ENCODE assay signal across 26 cellular contexts in genomic region chr7:112749775-112750174, GRCh38. TPM values are rescaled to one million over a fixed set of nuclear protein-coding genes. Genes with fewer than 3 reads are reported as not detected.
DNase-seq lines count a peak whose midpoint lies in the region; ATAC-seq, FAIRE-seq and TF ChIP-seq lines count a peak whose summit lies in the region.
"Had no signal": no experiment of that assay in that cellular context is flagged by ENCODE, and none has a peak within 500 bp of the region (broad histone marks: within the 10 kb centered on the region; RNA-seq: fewer than 3 reads in every experiment).

No MANE protein-coding gene starts in this region.

- no peak overlapping the region for H3K9ac ChIP-seq in DND-41 (ENCODE audit: low read depth, low read length)
- H3K9ac ChIP-seq in H1 (replicated peaks in 1 of 4; ENCODE audit: extremely low read depth in 1 of 4, low read depth in 3 of 4, low read length in 3 of 4), result no peak overlapping the region

- no peak overlapping the region for H2AK5ac ChIP-seq in H1 (ENCODE audit: low read depth, low read length)

- no peaks in the 10 kb centered on the region for H3K23me2 ChIP-seq in H1 (ENCODE audit: low read depth, low read length)

- no peak for FAIRE-seq in H1 (lab: Jason Lieb, UNC)
- FAIRE-seq: H54 had no signal

- H3K27me3 ChIP-seq in A673 (replicated peaks; ENCODE audit: insufficient read depth, low read depth, low read length, poor library complexity) (peaks cover 15% of the 10 kb centered on the region), DND-41 (ENCODE audit: insufficient read depth, low read length, poor library complexity) (no peaks in the 10 kb centered on the region), H1 (replicated peaks in 1 of 4; ENCODE audit: control insufficient read depth in 3 of 4, extremely low read depth in 1 of 4, insufficient read depth in 3 of 4, low read length in 3 of 4) (no peaks in the 10 kb centered on the region), ascending aorta (no peaks in the 10 kb centered on the region)
- H3K27me3 ChIP-seq: stomach, tibial artery had no signal

- no peak overlapping the region for H2BK12ac ChIP-seq in H1 (ENCODE audit: low read depth, low read length)

- no peak for TF ChIP-seq POLR2A in H1 (IDR thresholded peaks at IDR 0.05; ENCODE audit: control extremely low read depth in 1 of 2, low read depth in 2 of 2, low read length in 2 of 2)

- H3K18ac ChIP-seq in H1 (ENCODE audit: extremely low read depth, low read length), result no peak overlapping the region

- no peaks in the 10 kb centered on the region for H3K79me1 ChIP-seq in H1 (ENCODE audit: low read depth, low read length)

- CTCF ChIA-PET in A673 (lab: Charles Lee), result no interaction called here
- CTCF ChIA-PET in H1 (lab: Charles Lee; ENCODE audit: partially characterized antibody), result interaction anchor here (0.7 to 1.9 kb wide), 11 partner anchors 9 to 155 kb away, joined by 3 to 7 read pairs (median 4); no protein-coding TSS in a partner anchor

- no peak overlapping the region for H4K5ac ChIP-seq in H1 (ENCODE audit: insufficient read length, low read depth, low read length)

- no peak overlapping the region for H3K14ac ChIP-seq in H1 (ENCODE audit: insufficient read length)

- H3K4ac ChIP-seq in H1 (replicated peaks; ENCODE audit: insufficient read length, low read depth, low read length), result no peak overlapping the region

- H3K36me3 ChIP-seq in A673 (ENCODE audit: insufficient read depth, low read length, poor library complexity, severe bottlenecking) (no peaks in the 10 kb centered on the region), DND-41 (ENCODE audit: insufficient read depth, low read length) (no peaks in the 10 kb centered on the region), H1 (ENCODE audit: control insufficient read depth in 2 of 4, insufficient read depth in 4 of 4, low read length in 3 of 4) (no peaks in the 10 kb centered on the region), ascending aorta (no peaks in the 10 kb centered on the region)
- H3K36me3 ChIP-seq: prostate gland, stomach, tibial artery had no signal

- H2BK5ac ChIP-seq in H1 (ENCODE audit: low read depth, low read length), result no peak overlapping the region

- no peak overlapping the region for H2BK20ac ChIP-seq in H1 (ENCODE audit: low read length)

- H4K8ac ChIP-seq in H1 (ENCODE audit: extremely low read depth, insufficient read depth, low read length), result no peak overlapping the region

- H4K20me1 ChIP-seq in DND-41 (ENCODE audit: insufficient read depth, low read length) (no peaks in the 10 kb centered on the region), H1 (replicated peaks in 1 of 2; ENCODE audit: control insufficient read depth in 1 of 2, insufficient read depth in 2 of 2, low read length in 2 of 2) (no peaks in the 10 kb centered on the region)

- 83% methylated on average over 2 of the region's 2 CpGs; no CpG with 5 or more reads in 1 of the 2 experiments for WGBS in H1 (ENCODE audit: extremely low coverage in 1 of 2, insufficient coverage in 1 of 2, insufficient read length in 1 of 2, insufficient replicate concordance in 2 of 2, low coverage in 1 of 2, low lambda C conversion rate in 2 of 2, missing lambda C conversion rate in 1 of 2), 2 experiments

- H3K79me2 ChIP-seq in DND-41 (ENCODE audit: insufficient read depth, low read length), result no peaks in the 10 kb centered on the region
- no peaks in the 10 kb centered on the region for H3K79me2 ChIP-seq in H1 (ENCODE audit: control insufficient read depth in 1 of 2, insufficient read depth in 2 of 2, low read length in 2 of 2)

- peak; percentile 35 to 52; a peak in 3 of 4 replicates for TF ChIP-seq RAD21 in H1 (IDR thresholded peaks at IDR 0.05 in 1 of 2, conservative IDR thresholded peaks at IDR 0.05 in 1 of 2; ENCODE audit: low read depth in 2 of 2, low read length in 2 of 2)

- no peaks in the 10 kb centered on the region for H3K4me1 ChIP-seq in A673 (ENCODE audit: insufficient read depth, low read length, poor library complexity, severe bottlenecking)
- H3K4me1 ChIP-seq in DND-41 (ENCODE audit: insufficient read depth, low read length), result no peaks in the 10 kb centered on the region
- no peaks in the 10 kb centered on the region for H3K4me1 ChIP-seq in H1 (replicated peaks in 1 of 4; ENCODE audit: control insufficient read depth in 3 of 4, insufficient read depth in 4 of 4, low read length in 3 of 4)
- H3K4me1 ChIP-seq in ascending aorta, result no peaks in the 10 kb centered on the region
- H3K4me1 ChIP-seq: prostate gland, stomach, tibial artery had no signal

- H3K9me3 ChIP-seq in A673 (ENCODE audit: low read depth, low read length, poor library complexity, severe bottlenecking), result no peaks in the 10 kb centered on the region
- no peaks in the 10 kb centered on the region for H3K9me3 ChIP-seq in DND-41 (ENCODE audit: insufficient read depth, low read length, severe bottlenecking)
- H3K9me3 ChIP-seq in H1 (ENCODE audit: insufficient read depth in 2 of 2, low read depth in 1 of 2, low read length in 1 of 2), result no peaks in the 10 kb centered on the region
- no peaks in the 10 kb centered on the region for H3K9me3 ChIP-seq in ascending aorta
- H3K9me3 ChIP-seq: prostate gland, stomach, tibial artery had no signal

- H3K4me2 ChIP-seq in DND-41 (ENCODE audit: insufficient read depth, low read length), result no peak overlapping the region
- no peak overlapping the region for H3K4me2 ChIP-seq in H1 (ENCODE audit: insufficient read depth in 1 of 2, low read depth in 2 of 2, low read length in 2 of 2)

- H3K4me3 ChIP-seq in A673 (ENCODE audit: low read depth, low read length, poor library complexity, severe bottlenecking) (no peak overlapping the region), DND-41 (ENCODE audit: low read depth in 1 of 2, low read length in 2 of 2) (no peak overlapping the region), H1 (ENCODE audit: extremely low read depth in 1 of 4, insufficient read depth in 2 of 4, low read depth in 3 of 4, low read length in 4 of 4) (no peak overlapping the region), ascending aorta (no peak overlapping the region)
- H3K4me3 ChIP-seq: prostate gland, stomach, tibial artery had no signal

- H2AFZ ChIP-seq in DND-41 (ENCODE audit: low read depth, low read length) (no peak overlapping the region), H1 (ENCODE audit: low read length) (no peak overlapping the region)

- no peak overlapping the region for H2BK120ac ChIP-seq in H1 (replicated peaks; ENCODE audit: low read depth, low read length)

- no peak overlapping the region for H3K23ac ChIP-seq in H1 (ENCODE audit: insufficient read length)

- ATAC-seq in DND-41 (ENCODE audit: insufficient read depth, low read depth) (no peak), left lobe of liver (no peak)
- ATAC-seq: activated CD4-positive, alpha-beta T cell treated with anti-CD3 and anti-CD28 coated beads for 36 hours; activated T-cell treated with anti-CD3 and anti-CD28 coated beads, Interleukin-2, amount 50 U/mL, for 4 hours; T-helper 17 cell had no signal

- no peak overlapping the region for H4K91ac ChIP-seq in H1 (replicated peaks; ENCODE audit: insufficient read length, low read length)

- POLR2A ChIA-PET in A673 (lab: Charles Lee; ENCODE audit: low non-redundant PET) (no interaction called here), H1 (lab: Charles Lee; ENCODE audit: partially characterized antibody) (no interaction called here)

- no TSS peak for BruUV-seq in A673 (replicated peaks; lab: Mats Ljungman, UMichigan)

- intact Hi-C loops in A673 (cut with micrococcal nuclease; ENCODE audit: unreplicated experiment) (no loop called here), ascending aorta (cut with DNase I) (no loop called here)

- H3K56ac ChIP-seq in H1 (replicated peaks; ENCODE audit: insufficient read length, low read depth, low read length), result no peak overlapping the region

- TF ChIP-seq CTCF in A673 (conservative IDR thresholded peaks at IDR 0.05; ENCODE audit: low read depth, low read length) (peak; percentile 33; the same call in 1 of the 2 replicates), DND-41 (IDR thresholded peaks at IDR 0.05; ENCODE audit: borderline replicate concordance, extremely low read depth, low read length, poor library complexity, severe bottlenecking) (peak; percentile 25), H1 (IDR thresholded peaks at IDR 0.05; ENCODE audit: control extremely low read depth in 1 of 3, insufficient read depth in 1 of 3, low read depth in 1 of 3, low read length in 3 of 3) (peak in 2 of 3 experiments; percentile 36 to 45; a peak in 3 of 4 replicates), ascending aorta (IDR thresholded peaks at IDR 0.05) (no peak)

- H3K27ac ChIP-seq in A673 (ENCODE audit: low read depth, low read length, poor library complexity, severe bottlenecking), result no peak overlapping the region
- no peak overlapping the region for H3K27ac ChIP-seq in DND-41 (ENCODE audit: low read length)
- no peak overlapping the region for H3K27ac ChIP-seq in H1 (ENCODE audit: low read depth, low read length)
- H3K27ac ChIP-seq in ascending aorta, result no peak overlapping the region
- H3K27ac ChIP-seq: prostate gland, stomach, tibial artery had no signal

- no peak for TF ChIP-seq EP300 in H1 (IDR thresholded peaks at IDR 0.05; ENCODE audit: borderline replicate concordance in 1 of 2, low read depth in 2 of 2, low read length in 2 of 2)

- no peak overlapping the region for H2BK15ac ChIP-seq in H1 (ENCODE audit: low read length)

- DNase-seq in A673 (ENCODE audit: low spot score) (no peak), DND-41 (no peak), NAMALWA (ENCODE audit: low spot score) (peak; percentile 35), H1 (ENCODE audit: low read depth in 1 of 2, low spot score in 2 of 2) (no peak), ascending aorta (ENCODE audit: low spot score in 2 of 2) (no peak), left lobe of liver (ENCODE audit: low spot score) (no peak), mucosa of gallbladder (ENCODE audit: low spot score) (no peak), NCI-H774 (lab: John Stamatoyannopoulos, UW) (no peak)
- DNase-seq: activated CD4-positive, alpha-beta T cell treated with anti-CD3 and anti-CD28 coated beads for 36 hours; activated CD8-positive, alpha-beta memory T cell treated with anti-CD3 and anti-CD28 coated beads for 24 hours; activated naive CD4-positive, alpha-beta T cell treated with anti-CD3 and anti-CD28 coated beads for 36 hours; activated T-cell treated with anti-CD3 and anti-CD28 coated beads, Interleukin-2, amount 50 U/mL, for 4 hours; amniotic stem cell; CD4-positive, CD25-positive, alpha-beta regulatory T cell; cortex of kidney; islet precursor cell; NCI-H1092 treated with DMSO at 0.1 percent for 48 hours; NCI-H2029; NCI-H446 treated with DMSO at 0.1 percent for 48 hours; RPMI8226; stimulated activated CD8-positive, alpha-beta memory T cell treated with anti-CD3 and anti-CD28 coated beads, Interleukin-4, amount 100 ng/mL, for 48 hours; stomach; T-helper 17 cell; tibial artery had no signal

RNA-seq across cellular contexts. Expression of gene TMEM168, which starts 40.4 kb away (rescaled TPM):
- total RNA-seq in A673 (2021), result 19.5 and 26.4 TPM in 2 replicates
- 9.9 and 11.1 TPM in 2 replicates for total RNA-seq in H1 (2021; fragmentation: NEBNext Ultra II Directional; extraction: Animal tissue kit (Norgen Biotek cat#: 25700))
- 8.3 and 8.9 TPM in 2 replicates for polyA plus RNA-seq in H1 (2011; rRNA removed)
- 11.1 TPM for polyA plus RNA-seq in H1 (2011; cell fraction: cytosol; rRNA removed)
- 9.6 TPM for polyA plus RNA-seq in H1 (2011; cell fraction: nucleus; rRNA removed)
- 9.4 to 13.5 TPM (median 9.8 TPM) in 4 replicates for polyA plus RNA-seq in H1 (2012, experiment 1 of 2)
- 0.87 TPM for polyA plus RNA-seq in H1 (2012, experiment 2 of 2)
- polyA plus RNA-seq in H1 (2013, experiment 1 of 2), result 8.6 TPM
- polyA plus RNA-seq in H1 (2013, experiment 2 of 2), result 8.7 TPM
- 22.0 and 26.8 TPM in 2 replicates for polyA minus RNA-seq in H1 (2011; rRNA and poly(A)+ RNA removed)
- 9.6 TPM for polyA minus RNA-seq in H1 (2011; cell fraction: cytosol; rRNA and poly(A)+ RNA removed)
- 17.8 TPM for polyA minus RNA-seq in H1 (2011; cell fraction: nucleus; rRNA and poly(A)+ RNA removed)
- total RNA-seq in ascending aorta, result 8.4 TPM
- 6.1 TPM for total RNA-seq in left lobe of liver
- total RNA-seq in mucosa of gallbladder, result 20.1 TPM

Comparison
In these comparisons a context has a peak if more than half of its experiments do, and no peak if none do; other contexts are left out.
1. CTCF ChIP-seq: peak in A673 (single experiment), DND-41 (single experiment) and H1 (2 of 3); none in ascending aorta (0 of 3).